16 cellular contexts compared by ENCODE assay signal in the genomic region with DNA sequence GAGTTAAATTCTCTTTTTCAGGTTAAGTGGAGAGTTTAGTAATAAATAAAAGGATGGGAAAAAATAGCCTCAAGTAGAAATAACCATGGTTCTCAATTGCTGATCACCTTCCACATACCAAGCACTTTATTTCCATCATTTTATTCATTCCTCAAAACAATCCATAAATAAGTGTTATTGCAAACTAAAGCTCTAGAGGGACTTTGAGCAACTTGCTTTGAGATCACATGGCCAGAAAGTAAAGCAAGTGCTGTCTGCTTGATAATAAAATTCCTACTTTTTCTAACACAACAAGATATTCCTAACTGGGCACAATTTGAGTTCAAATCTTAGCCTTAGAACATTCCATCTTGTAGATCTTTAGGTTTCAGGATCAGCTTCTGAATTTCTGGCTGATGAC.
"Had no signal": no experiment of that assay in that cellular context is flagged by ENCODE, and none has a peak within 500 bp of the region (broad histone marks: within the 10 kb centered on the region; RNA-seq: fewer than 3 reads in every experiment).

No MANE protein-coding gene starts in this region.

- H3K4me3 ChIP-seq: right atrium auricular region, skin epidermis, transverse colon had no signal

- DNase-seq: activated CD4-positive, alpha-beta T cell treated with anti-CD3 and anti-CD28 coated beads, Interleukin-2, amount 50 U/mL, for 1 hour; activated CD8-positive, alpha-beta memory T cell treated with anti-CD3 and anti-CD28 coated beads for 24 hours; activated gamma-delta T cell treated with Interleukin-2 at 50 U/mL for 16 hours; activated naive CD8-positive, alpha-beta T cell treated with anti-CD3 and anti-CD28 coated beads for 36 hours; cerebellar nuclear complex; dermis blood vessel endothelial cell; effector memory CD8-positive, alpha-beta T cell; foreskin melanocyte; mesendoderm; natural killer cell; nucleus accumbens; stimulated activated CD4-positive, alpha-beta T cell treated with anti-CD3 and anti-CD28 coated beads, Interleukin-4, amount 100 ng/mL, for 24 hours; stimulated activated naive CD8-positive, alpha-beta T cell treated with anti-CD3 and anti-CD28 coated beads, Interleukin-15, Interleukin-2, amounts not matched to agents 100 U/mL and 50 U/mL, for 24 hours; transverse colon had no signal

- H3K36me3 Mint-ChIP-seq: activated naive CD8-positive, alpha-beta T cell treated with anti-CD3 and anti-CD28 coated beads for 36 hours; natural killer cell had no signal

- H3K4me1 Mint-ChIP-seq: activated naive CD8-positive, alpha-beta T cell treated with anti-CD3 and anti-CD28 coated beads for 36 hours; natural killer cell had no signal

- H3K9me3 ChIP-seq: right atrium auricular region, transverse colon had no signal

- H3K4me3 Mint-ChIP-seq: activated naive CD8-positive, alpha-beta T cell treated with anti-CD3 and anti-CD28 coated beads for 36 hours; effector memory CD8-positive, alpha-beta T cell; natural killer cell had no signal

- H3K27ac ChIP-seq: right atrium auricular region, skin epidermis, transverse colon had no signal

- H3K27me3 Mint-ChIP-seq: activated naive CD8-positive, alpha-beta T cell treated with anti-CD3 and anti-CD28 coated beads for 36 hours had no signal

- H3K4me1 ChIP-seq: right atrium auricular region had no signal

- ATAC-seq: effector memory CD8-positive, alpha-beta T cell; natural killer cell; stimulated activated naive CD8-positive, alpha-beta T cell treated with anti-CD3 and anti-CD28 coated beads, Interleukin-15, Interleukin-2, amounts not matched to agents 100 U/mL and 50 U/mL, for 24 hours had no signal

- H3K27ac Mint-ChIP-seq: activated naive CD8-positive, alpha-beta T cell treated with anti-CD3 and anti-CD28 coated beads for 36 hours; effector memory CD8-positive, alpha-beta T cell; natural killer cell had no signal

- H3K36me3 ChIP-seq: right atrium auricular region, transverse colon had no signal

- H3K27me3 ChIP-seq: right atrium auricular region, transverse colon had no signal
